ENCODE assay signal across 9 cellular contexts in genomic region chr1:109281680-109282496, GRCh38. TPM values are rescaled to one million over a fixed set of nuclear protein-coding genes. Genes with fewer than 3 reads are reported as not detected.
DNase-seq lines count a peak whose midpoint lies in the region; ATAC-seq and TF ChIP-seq lines count a peak whose summit lies in the region.
"Had no signal": no experiment of that assay in that cellular context is flagged by ENCODE, and none has a peak within 500 bp of the region (broad histone marks: within the 10 kb centered on the region; RNA-seq: fewer than 3 reads in every experiment).

No MANE protein-coding gene starts in this region.

- ATAC-seq in heart left ventricle, result no peak
- ATAC-seq in left cardiac atrium, result no peak
- no peak for ATAC-seq in upper lobe of right lung
- ATAC-seq in GM19467 (IDR thresholded peaks at IDR 0.05; ENCODE audit: unreplicated experiment), result no peak

- H3K27ac Mint-ChIP-seq in activated T-helper 2 cell treated with anti-CD3 and anti-CD28 coated beads, Interferon-gamma antibody, Interleukin-2, Interleukin-4, amounts not matched to agents 10 μg/mL and 5 μg/mL and 100 μg/mL, durations not matched to agents 14 hours and 24 hours and 36 hours, result no peak overlapping the region
- H3K27ac Mint-ChIP-seq in immature natural killer cell, result peak overlapping the region in 2 of 6 donors; percentile 21 to 40

- H3K27me3 ChIP-seq in heart left ventricle (no peaks in the 10 kb centered on the region), upper lobe of right lung (no peaks in the 10 kb centered on the region)

- no peaks in the 10 kb centered on the region for H3K9me3 Mint-ChIP-seq in activated T-helper 2 cell treated with anti-CD3 and anti-CD28 coated beads, Interferon-gamma antibody, Interleukin-2, Interleukin-4, amounts not matched to agents 10 μg/mL and 5 μg/mL and 100 μg/mL, durations not matched to agents 14 hours and 24 hours and 36 hours
- no peaks in the 10 kb centered on the region for H3K9me3 Mint-ChIP-seq in immature natural killer cell

- peak overlapping the region in 9 of 12 donors; percentile 62 to 77 (median 68) for H3K4me3 ChIP-seq in heart left ventricle
- peak overlapping the region; percentile 75 for H3K4me3 ChIP-seq in upper lobe of right lung

- peaks cover 2% of the 10 kb centered on the region for H3K27me3 Mint-ChIP-seq in activated T-helper 2 cell treated with anti-CD3 and anti-CD28 coated beads, Interferon-gamma antibody, Interleukin-2, Interleukin-4, amounts not matched to agents 10 μg/mL and 5 μg/mL and 100 μg/mL, durations not matched to agents 14 hours and 24 hours and 36 hours (ENCODE audit: low read depth)
- H3K27me3 Mint-ChIP-seq in immature natural killer cell (ENCODE audit: low read depth in 3 of 3), result peaks cover 0 to 9% (median 0%) of the 10 kb centered on the region in 3 donors

- CTCF ChIA-PET in GM10248 (lab: Yijun Ruan, JAX), result interaction anchor here (1.0 to 2.3 kb wide), 10 partner anchors 10 to 251 kb away, joined by 3 to 20 read pairs (median 6); no protein-coding TSS in a partner anchor

- peaks cover 0 to 9% (median 0%) of the 10 kb centered on the region in 9 donors for H3K36me3 ChIP-seq in heart left ventricle
- H3K36me3 ChIP-seq in upper lobe of right lung, result no peaks in the 10 kb centered on the region

- H3K4me1 ChIP-seq in heart left ventricle (peaks cover 0 to 36% (median 14%) of the 10 kb centered on the region in 12 donors), upper lobe of right lung (peaks cover 29% of the 10 kb centered on the region)

- TF ChIP-seq POLR2A in heart left ventricle (IDR thresholded peaks at IDR 0.05), result no peak

- intact Hi-C loops in heart left ventricle (cut with DNase I) (loop anchor here in 5 of 10 donors (2.0 to 10.0 kb wide), 5 partner anchors 60 to 250 kb away; no protein-coding TSS in a partner anchor), left cardiac atrium (cut with DNase I) (no loop called here), upper lobe of right lung (cut with DNase I) (loop anchor here (5.0 kb wide), 1 partner anchor 115 kb away; the partner anchor contains the start of gene SORT1)
- intact Hi-C loops in activated T-helper 2 cell treated with anti-CD3 and anti-CD28 coated beads, Interferon-gamma antibody, Interleukin-2, Interleukin-4, amounts not matched to agents 10 μg/mL and 5 μg/mL and 100 μg/mL, durations not matched to agents 14 hours and 24 hours and 36 hours (cut with micrococcal nuclease), result no loop called here

- no peak for TF ChIP-seq CTCF in heart left ventricle (IDR thresholded peaks at IDR 0.05)
- TF ChIP-seq CTCF in upper lobe of right lung (IDR thresholded peaks at IDR 0.05), result no peak
- no peak for TF ChIP-seq CTCF in GM10248 (IDR thresholded peaks at IDR 0.05; ENCODE audit: control extremely low read depth, extremely low read depth, low read depth, missing control alignments)

- H3K27ac ChIP-seq in heart left ventricle (peak overlapping the region in 4 of 12 donors; percentile 12 to 91 (median 90)), upper lobe of right lung (peak overlapping the region; percentile 42)

- H3K4me1 Mint-ChIP-seq in activated T-helper 2 cell treated with anti-CD3 and anti-CD28 coated beads, Interferon-gamma antibody, Interleukin-2, Interleukin-4, amounts not matched to agents 10 μg/mL and 5 μg/mL and 100 μg/mL, durations not matched to agents 14 hours and 24 hours and 36 hours (ENCODE audit: low read depth), result peaks cover 27% of the 10 kb centered on the region
- peaks cover 20 to 31% of the 10 kb centered on the region in 2 donors for H3K4me1 Mint-ChIP-seq in immature natural killer cell

- DNase-seq in heart left ventricle, result no peak
- DNase-seq in left cardiac atrium, result no peak
- DNase-seq in activated T-helper 2 cell treated with anti-CD3 and anti-CD28 coated beads, Interferon-gamma antibody, Interleukin-2, Interleukin-4, amounts not matched to agents 10 μg/mL and 5 μg/mL and 100 μg/mL, durations not matched to agents 14 hours and 24 hours and 36 hours (ENCODE audit: low spot score), result no peak
- DNase-seq in immature natural killer cell, result no peak
- no peak for DNase-seq in upper lobe of right lung
- DNase-seq in NCI-H2227 (lab: John Stamatoyannopoulos, UW; ENCODE audit: unreplicated experiment), result no peak
- no peak for DNase-seq in GM10248 (ENCODE audit: extremely low spot score)

- H3K36me3 Mint-ChIP-seq in activated T-helper 2 cell treated with anti-CD3 and anti-CD28 coated beads, Interferon-gamma antibody, Interleukin-2, Interleukin-4, amounts not matched to agents 10 μg/mL and 5 μg/mL and 100 μg/mL, durations not matched to agents 14 hours and 24 hours and 36 hours (ENCODE audit: low read depth), result peaks cover 13% of the 10 kb centered on the region
- peaks cover 0 to 4% (median 0%) of the 10 kb centered on the region in 3 donors for H3K36me3 Mint-ChIP-seq in immature natural killer cell

- H3K4me3 Mint-ChIP-seq in activated T-helper 2 cell treated with anti-CD3 and anti-CD28 coated beads, Interferon-gamma antibody, Interleukin-2, Interleukin-4, amounts not matched to agents 10 μg/mL and 5 μg/mL and 100 μg/mL, durations not matched to agents 14 hours and 24 hours and 36 hours (ENCODE audit: low read depth), result peak overlapping the region; percentile 93
- H3K4me3 Mint-ChIP-seq in immature natural killer cell, result peak overlapping the region; percentile 89 to 99 (median 95)

- POLR2A ChIA-PET in GM10248 (lab: Yijun Ruan, JAX), result no interaction called here

- WGBS in heart left ventricle, 4 donors, result 69 to 70% (median 69%) methylated on average over 27 to 28 of the region's 28 CpGs

- H3K9me3 ChIP-seq in heart left ventricle, result no peaks in the 10 kb centered on the region
- H3K9me3 ChIP-seq in upper lobe of right lung, result no peaks in the 10 kb centered on the region

RNA-seq across cellular contexts. Expression of gene PSRC1, which starts 1.1 kb away (rescaled TPM):
- 1 to 10 TPM in 3 of 9 donors, under 1 TPM in 5, not detected in 1; 0.23 to 3.6 (median 0.60) TPM for total RNA-seq in heart left ventricle
- 1 to 10 TPM; 1.1 to 1.4 TPM for polyA plus RNA-seq in heart left ventricle
- total RNA-seq in left cardiac atrium, result 1 to 10 TPM; 2.3 to 2.5 TPM
- total RNA-seq in activated T-helper 2 cell treated with anti-CD3 and anti-CD28 coated beads, Interferon-gamma antibody, Interleukin-2, Interleukin-4, amounts not matched to agents 10 μg/mL and 5 μg/mL and 100 μg/mL, durations not matched to agents 14 hours and 24 hours and 36 hours, result 7.8 and 9.5 TPM in 2 replicates
- under 1 TPM in 2 of 3 donors, not detected in 1; 0.69 to 0.87 TPM for polyA plus RNA-seq in immature natural killer cell
- total RNA-seq in upper lobe of right lung, result 2.9 TPM

RNA-seq across cellular contexts. Expression of gene MYBPHL, which starts 24.9 kb away (rescaled TPM):
- 1 to 10 TPM in 2 of 9 donors, under 1 TPM in 4, not detected in 3; 0.44 to 2.5 (median 0.54) TPM for total RNA-seq in heart left ventricle
- under 1 TPM; 0.24 to 0.61 TPM for polyA plus RNA-seq in heart left ventricle
- total RNA-seq in left cardiac atrium, result 100 to 1,000 TPM; 220 to 239 TPM
- total RNA-seq in activated T-helper 2 cell treated with anti-CD3 and anti-CD28 coated beads, Interferon-gamma antibody, Interleukin-2, Interleukin-4, amounts not matched to agents 10 μg/mL and 5 μg/mL and 100 μg/mL, durations not matched to agents 14 hours and 24 hours and 36 hours, result not detected in 2 replicates
- polyA plus RNA-seq in immature natural killer cell, result not detected
- total RNA-seq in upper lobe of right lung, result 3.6 TPM
- total RNA-seq: aorta had no signal
- polyA plus RNA-seq: aorta had no signal

RNA-seq across cellular contexts. Expression of gene CELSR2, which starts 32.5 kb away (rescaled TPM):
- total RNA-seq in heart left ventricle, result 10 to 100 TPM in 1 of 9 donors, 1 to 10 TPM in 8; 2.5 to 11.9 (median 8.6) TPM
- polyA plus RNA-seq in heart left ventricle, result 1 to 10 TPM; 1.6 to 2.1 TPM
- 10 to 100 TPM; 15.6 to 21.1 TPM for total RNA-seq in left cardiac atrium
- 3.8 and 4.3 TPM in 2 replicates for total RNA-seq in activated T-helper 2 cell treated with anti-CD3 and anti-CD28 coated beads, Interferon-gamma antibody, Interleukin-2, Interleukin-4, amounts not matched to agents 10 μg/mL and 5 μg/mL and 100 μg/mL, durations not matched to agents 14 hours and 24 hours and 36 hours
- polyA plus RNA-seq in immature natural killer cell, result under 1 TPM in 2 of 3 donors, not detected in 1; 0.17 to 0.77 TPM
- 7.4 TPM for total RNA-seq in upper lobe of right lung

Comparison
In these comparisons a context has a peak if more than half of its experiments do, and no peak if none do; other contexts are left out.
1. RNA of gene MYBPHL, which starts 24.9 kb away (total RNA-seq): 220 to 239 TPM in left cardiac atrium; 3.6 TPM in upper lobe of right lung (single experiment), 0.44 to 2.5 TPM in heart left ventricle and not detected in activated T-helper 2 cell treated with anti-CD3 and anti-CD28 coated beads, Interferon-gamma antibody, Interleukin-2, Interleukin-4, amounts not matched to agents 10 μg/mL and 5 μg/mL and 100 μg/mL, durations not matched to agents 14 hours and 24 hours and 36 hours; every median in the first group is over 10 times any median in the second.